1 cellular context compared by ENCODE assay signal in genomic region chrX:43910772-43911171, GRCh38. TPM values are rescaled to one million over a fixed set of nuclear protein-coding genes. Genes with fewer than 3 reads are reported as not detected.
"Had no signal": no experiment of that assay in that cellular context is flagged by ENCODE, and none has a peak within 500 bp of the region (broad histone marks: within the 10 kb centered on the region; RNA-seq: fewer than 3 reads in every experiment).

No MANE protein-coding gene starts in this region.

RNA-seq across cellular contexts. Expression of gene MAOB, which starts 28.5 kb away (rescaled TPM):
- polyA plus RNA-seq: GM12878 had no signal
